In the genomic region with DNA sequence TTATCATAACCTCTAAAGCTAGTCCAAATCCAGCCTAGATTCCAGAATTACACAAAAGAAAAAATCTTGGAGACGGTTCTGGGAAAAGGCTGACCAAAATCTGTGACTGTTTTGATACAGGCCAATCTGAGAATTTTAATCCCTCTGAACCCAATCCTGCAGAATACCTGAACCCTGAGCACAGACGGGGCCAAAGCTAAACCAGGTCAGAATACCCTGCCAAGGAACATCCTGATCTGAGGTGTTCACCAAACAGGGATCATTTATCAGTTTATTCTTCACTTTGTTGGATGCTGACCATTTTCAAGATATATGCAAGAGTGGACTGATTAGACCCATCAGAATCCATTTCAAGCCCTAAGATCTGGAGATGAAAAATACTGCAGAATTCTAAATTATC, we compare ENCODE assay signal across 2 cellular contexts.
TF ChIP-seq lines count a peak whose summit lies in the region.

No MANE protein-coding gene starts in this region.

TF ChIP-seq in A549, 52 proteins besides CTCF, POLR2A, EP300 and RAD21 (continued from another document):
- TF ChIP-seq, protein P1, sequence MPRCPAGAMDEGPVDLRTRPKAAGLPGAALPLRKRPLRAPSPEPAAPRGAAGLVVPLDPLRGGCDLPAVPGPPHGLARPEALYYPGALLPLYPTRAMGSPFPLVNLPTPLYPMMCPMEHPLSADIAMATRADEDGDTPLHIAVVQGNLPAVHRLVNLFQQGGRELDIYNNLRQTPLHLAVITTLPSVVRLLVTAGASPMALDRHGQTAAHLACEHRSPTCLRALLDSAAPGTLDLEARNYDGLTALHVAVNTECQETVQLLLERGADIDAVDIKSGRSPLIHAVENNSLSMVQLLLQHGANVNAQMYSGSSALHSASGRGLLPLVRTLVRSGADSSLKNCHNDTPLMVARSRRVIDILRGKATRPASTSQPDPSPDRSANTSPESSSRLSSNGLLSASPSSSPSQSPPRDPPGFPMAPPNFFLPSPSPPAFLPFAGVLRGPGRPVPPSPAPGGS (IDR thresholded peaks at IDR 0.05), result no peak
- TF ChIP-seq GATA3 (IDR thresholded peaks at IDR 0.05; ENCODE audit: borderline replicate concordance) (no peak), JUNB (IDR thresholded peaks at IDR 0.05) (no peak), MYC (IDR thresholded peaks at IDR 0.05; ENCODE audit: borderline replicate concordance, low read length) (no peak)
- TF ChIP-seq, protein P2, sequence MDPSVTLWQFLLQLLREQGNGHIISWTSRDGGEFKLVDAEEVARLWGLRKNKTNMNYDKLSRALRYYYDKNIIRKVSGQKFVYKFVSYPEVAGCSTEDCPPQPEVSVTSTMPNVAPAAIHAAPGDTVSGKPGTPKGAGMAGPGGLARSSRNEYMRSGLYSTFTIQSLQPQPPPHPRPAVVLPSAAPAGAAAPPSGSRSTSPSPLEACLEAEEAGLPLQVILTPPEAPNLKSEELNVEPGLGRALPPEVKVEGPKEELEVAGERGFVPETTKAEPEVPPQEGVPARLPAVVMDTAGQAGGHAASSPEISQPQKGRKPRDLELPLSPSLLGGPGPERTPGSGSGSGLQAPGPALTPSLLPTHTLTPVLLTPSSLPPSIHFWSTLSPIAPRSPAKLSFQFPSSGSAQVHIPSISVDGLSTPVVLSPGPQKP (IDR thresholded peaks at IDR 0.05; ENCODE audit: low read depth, low read length), result no peak
- TF ChIP-seq, protein P3, sequence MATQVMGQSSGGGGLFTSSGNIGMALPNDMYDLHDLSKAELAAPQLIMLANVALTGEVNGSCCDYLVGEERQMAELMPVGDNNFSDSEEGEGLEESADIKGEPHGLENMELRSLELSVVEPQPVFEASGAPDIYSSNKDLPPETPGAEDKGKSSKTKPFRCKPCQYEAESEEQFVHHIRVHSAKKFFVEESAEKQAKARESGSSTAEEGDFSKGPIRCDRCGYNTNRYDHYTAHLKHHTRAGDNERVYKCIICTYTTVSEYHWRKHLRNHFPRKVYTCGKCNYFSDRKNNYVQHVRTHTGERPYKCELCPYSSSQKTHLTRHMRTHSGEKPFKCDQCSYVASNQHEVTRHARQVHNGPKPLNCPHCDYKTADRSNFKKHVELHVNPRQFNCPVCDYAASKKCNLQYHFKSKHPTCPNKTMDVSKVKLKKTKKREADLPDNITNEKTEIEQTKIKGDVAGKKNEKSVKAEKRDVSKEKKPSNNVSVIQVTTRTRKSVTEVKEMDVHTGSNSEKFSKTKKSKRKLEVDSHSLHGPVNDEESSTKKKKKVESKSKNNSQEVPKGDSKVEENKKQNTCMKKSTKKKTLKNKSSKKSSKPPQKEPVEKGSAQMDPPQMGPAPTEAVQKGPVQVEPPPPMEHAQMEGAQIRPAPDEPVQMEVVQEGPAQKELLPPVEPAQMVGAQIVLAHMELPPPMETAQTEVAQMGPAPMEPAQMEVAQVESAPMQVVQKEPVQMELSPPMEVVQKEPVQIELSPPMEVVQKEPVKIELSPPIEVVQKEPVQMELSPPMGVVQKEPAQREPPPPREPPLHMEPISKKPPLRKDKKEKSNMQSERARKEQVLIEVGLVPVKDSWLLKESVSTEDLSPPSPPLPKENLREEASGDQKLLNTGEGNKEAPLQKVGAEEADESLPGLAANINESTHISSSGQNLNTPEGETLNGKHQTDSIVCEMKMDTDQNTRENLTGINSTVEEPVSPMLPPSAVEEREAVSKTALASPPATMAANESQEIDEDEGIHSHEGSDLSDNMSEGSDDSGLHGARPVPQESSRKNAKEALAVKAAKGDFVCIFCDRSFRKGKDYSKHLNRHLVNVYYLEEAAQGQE (IDR thresholded peaks at IDR 0.05), result no peak

TF ChIP-seq in WTC11, 78 proteins besides CTCF, POLR2A, EP300 and RAD21 (continued from another document):
- TF ChIP-seq, protein P4, sequence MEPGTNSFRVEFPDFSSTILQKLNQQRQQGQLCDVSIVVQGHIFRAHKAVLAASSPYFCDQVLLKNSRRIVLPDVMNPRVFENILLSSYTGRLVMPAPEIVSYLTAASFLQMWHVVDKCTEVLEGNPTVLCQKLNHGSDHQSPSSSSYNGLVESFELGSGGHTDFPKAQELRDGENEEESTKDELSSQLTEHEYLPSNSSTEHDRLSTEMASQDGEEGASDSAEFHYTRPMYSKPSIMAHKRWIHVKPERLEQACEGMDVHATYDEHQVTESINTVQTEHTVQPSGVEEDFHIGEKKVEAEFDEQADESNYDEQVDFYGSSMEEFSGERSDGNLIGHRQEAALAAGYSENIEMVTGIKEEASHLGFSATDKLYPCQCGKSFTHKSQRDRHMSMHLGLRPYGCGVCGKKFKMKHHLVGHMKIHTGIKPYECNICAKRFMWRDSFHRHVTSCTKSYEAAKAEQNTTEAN (CRISPR knock-in tag; IDR thresholded peaks at IDR 0.05), result no peak
- TF ChIP-seq, protein P5, sequence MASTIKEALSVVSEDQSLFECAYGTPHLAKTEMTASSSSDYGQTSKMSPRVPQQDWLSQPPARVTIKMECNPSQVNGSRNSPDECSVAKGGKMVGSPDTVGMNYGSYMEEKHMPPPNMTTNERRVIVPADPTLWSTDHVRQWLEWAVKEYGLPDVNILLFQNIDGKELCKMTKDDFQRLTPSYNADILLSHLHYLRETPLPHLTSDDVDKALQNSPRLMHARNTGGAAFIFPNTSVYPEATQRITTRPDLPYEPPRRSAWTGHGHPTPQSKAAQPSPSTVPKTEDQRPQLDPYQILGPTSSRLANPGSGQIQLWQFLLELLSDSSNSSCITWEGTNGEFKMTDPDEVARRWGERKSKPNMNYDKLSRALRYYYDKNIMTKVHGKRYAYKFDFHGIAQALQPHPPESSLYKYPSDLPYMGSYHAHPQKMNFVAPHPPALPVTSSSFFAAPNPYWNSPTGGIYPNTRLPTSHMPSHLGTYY (CRISPR knock-in tag; IDR thresholded peaks at IDR 0.05), result no peak
- no peak for TF ChIP-seq ZNF671 (CRISPR knock-in tag; IDR thresholded peaks at IDR 0.05)
- no peak for TF ChIP-seq CBFB (CRISPR knock-in tag; IDR thresholded peaks at IDR 0.05; ENCODE audit: low read depth)
- TF ChIP-seq, protein P6, sequence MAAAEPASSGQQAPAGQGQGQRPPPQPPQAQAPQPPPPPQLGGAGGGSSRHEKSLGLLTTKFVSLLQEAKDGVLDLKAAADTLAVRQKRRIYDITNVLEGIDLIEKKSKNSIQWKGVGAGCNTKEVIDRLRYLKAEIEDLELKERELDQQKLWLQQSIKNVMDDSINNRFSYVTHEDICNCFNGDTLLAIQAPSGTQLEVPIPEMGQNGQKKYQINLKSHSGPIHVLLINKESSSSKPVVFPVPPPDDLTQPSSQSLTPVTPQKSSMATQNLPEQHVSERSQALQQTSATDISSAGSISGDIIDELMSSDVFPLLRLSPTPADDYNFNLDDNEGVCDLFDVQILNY (CRISPR knock-in tag; IDR thresholded peaks at IDR 0.05), result no peak
- TF ChIP-seq ZNF317 (CRISPR knock-in tag; IDR thresholded peaks at IDR 0.05; ENCODE audit: borderline replicate concordance, low read depth), result no peak
- TF ChIP-seq GRHL2 (CRISPR knock-in tag; IDR thresholded peaks at IDR 0.05; ENCODE audit: insufficient replicate concordance, severe bottlenecking), result no peak
- TF ChIP-seq, protein P7, sequence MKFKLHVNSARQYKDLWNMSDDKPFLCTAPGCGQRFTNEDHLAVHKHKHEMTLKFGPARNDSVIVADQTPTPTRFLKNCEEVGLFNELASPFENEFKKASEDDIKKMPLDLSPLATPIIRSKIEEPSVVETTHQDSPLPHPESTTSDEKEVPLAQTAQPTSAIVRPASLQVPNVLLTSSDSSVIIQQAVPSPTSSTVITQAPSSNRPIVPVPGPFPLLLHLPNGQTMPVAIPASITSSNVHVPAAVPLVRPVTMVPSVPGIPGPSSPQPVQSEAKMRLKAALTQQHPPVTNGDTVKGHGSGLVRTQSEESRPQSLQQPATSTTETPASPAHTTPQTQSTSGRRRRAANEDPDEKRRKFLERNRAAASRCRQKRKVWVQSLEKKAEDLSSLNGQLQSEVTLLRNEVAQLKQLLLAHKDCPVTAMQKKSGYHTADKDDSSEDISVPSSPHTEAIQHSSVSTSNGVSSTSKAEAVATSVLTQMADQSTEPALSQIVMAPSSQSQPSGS (CRISPR knock-in tag; IDR thresholded peaks at IDR 0.05; ENCODE audit: borderline replicate concordance, low read depth), result no peak
- TF ChIP-seq, protein P8, sequence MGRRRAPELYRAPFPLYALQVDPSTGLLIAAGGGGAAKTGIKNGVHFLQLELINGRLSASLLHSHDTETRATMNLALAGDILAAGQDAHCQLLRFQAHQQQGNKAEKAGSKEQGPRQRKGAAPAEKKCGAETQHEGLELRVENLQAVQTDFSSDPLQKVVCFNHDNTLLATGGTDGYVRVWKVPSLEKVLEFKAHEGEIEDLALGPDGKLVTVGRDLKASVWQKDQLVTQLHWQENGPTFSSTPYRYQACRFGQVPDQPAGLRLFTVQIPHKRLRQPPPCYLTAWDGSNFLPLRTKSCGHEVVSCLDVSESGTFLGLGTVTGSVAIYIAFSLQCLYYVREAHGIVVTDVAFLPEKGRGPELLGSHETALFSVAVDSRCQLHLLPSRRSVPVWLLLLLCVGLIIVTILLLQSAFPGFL (CRISPR knock-in tag; IDR thresholded peaks at IDR 0.05; ENCODE audit: borderline replicate concordance), result no peak
- TF ChIP-seq, protein P9, sequence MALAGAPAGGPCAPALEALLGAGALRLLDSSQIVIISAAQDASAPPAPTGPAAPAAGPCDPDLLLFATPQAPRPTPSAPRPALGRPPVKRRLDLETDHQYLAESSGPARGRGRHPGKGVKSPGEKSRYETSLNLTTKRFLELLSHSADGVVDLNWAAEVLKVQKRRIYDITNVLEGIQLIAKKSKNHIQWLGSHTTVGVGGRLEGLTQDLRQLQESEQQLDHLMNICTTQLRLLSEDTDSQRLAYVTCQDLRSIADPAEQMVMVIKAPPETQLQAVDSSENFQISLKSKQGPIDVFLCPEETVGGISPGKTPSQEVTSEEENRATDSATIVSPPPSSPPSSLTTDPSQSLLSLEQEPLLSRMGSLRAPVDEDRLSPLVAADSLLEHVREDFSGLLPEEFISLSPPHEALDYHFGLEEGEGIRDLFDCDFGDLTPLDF (CRISPR knock-in tag; IDR thresholded peaks at IDR 0.05), result no peak
- TF ChIP-seq ZBTB21 (CRISPR knock-in tag; IDR thresholded peaks at IDR 0.05; ENCODE audit: borderline replicate concordance), result no peak
- no peak for TF ChIP-seq ELF4 (CRISPR knock-in tag; IDR thresholded peaks at IDR 0.05; ENCODE audit: low read depth)
- TF ChIP-seq CREB1 (CRISPR knock-in tag; IDR thresholded peaks at IDR 0.05), result no peak
- TF ChIP-seq, protein P10, sequence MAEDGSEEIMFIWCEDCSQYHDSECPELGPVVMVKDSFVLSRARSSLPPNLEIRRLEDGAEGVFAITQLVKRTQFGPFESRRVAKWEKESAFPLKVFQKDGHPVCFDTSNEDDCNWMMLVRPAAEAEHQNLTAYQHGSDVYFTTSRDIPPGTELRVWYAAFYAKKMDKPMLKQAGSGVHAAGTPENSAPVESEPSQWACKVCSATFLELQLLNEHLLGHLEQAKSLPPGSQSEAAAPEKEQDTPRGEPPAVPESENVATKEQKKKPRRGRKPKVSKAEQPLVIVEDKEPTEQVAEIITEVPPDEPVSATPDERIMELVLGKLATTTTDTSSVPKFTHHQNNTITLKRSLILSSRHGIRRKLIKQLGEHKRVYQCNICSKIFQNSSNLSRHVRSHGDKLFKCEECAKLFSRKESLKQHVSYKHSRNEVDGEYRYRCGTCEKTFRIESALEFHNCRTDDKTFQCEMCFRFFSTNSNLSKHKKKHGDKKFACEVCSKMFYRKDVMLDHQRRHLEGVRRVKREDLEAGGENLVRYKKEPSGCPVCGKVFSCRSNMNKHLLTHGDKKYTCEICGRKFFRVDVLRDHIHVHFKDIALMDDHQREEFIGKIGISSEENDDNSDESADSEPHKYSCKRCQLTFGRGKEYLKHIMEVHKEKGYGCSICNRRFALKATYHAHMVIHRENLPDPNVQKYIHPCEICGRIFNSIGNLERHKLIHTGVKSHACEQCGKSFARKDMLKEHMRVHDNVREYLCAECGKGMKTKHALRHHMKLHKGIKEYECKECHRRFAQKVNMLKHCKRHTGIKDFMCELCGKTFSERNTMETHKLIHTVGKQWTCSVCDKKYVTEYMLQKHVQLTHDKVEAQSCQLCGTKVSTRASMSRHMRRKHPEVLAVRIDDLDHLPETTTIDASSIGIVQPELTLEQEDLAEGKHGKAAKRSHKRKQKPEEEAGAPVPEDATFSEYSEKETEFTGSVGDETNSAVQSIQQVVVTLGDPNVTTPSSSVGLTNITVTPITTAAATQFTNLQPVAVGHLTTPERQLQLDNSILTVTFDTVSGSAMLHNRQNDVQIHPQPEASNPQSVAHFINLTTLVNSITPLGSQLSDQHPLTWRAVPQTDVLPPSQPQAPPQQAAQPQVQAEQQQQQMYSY (CRISPR knock-in tag; IDR thresholded peaks at IDR 0.05), result no peak
